ENCODE assay signal across 9 cellular contexts in genomic region chr17:9240659-9241370, GRCh38.
DNase-seq lines count a peak whose midpoint lies in the region; FAIRE-seq and TF ChIP-seq lines count a peak whose summit lies in the region.
"Had no signal": no experiment of that assay in that cellular context is flagged by ENCODE, and none has a peak within 500 bp of the region (broad histone marks: within the 10 kb centered on the region; RNA-seq: fewer than 3 reads in every experiment).

No MANE protein-coding gene starts in this region.

- H3K9ac ChIP-seq in SU-DHL-6 (ENCODE audit: low read length): no peak overlapping the region

- H3K4me2 ChIP-seq in SU-DHL-6 (ENCODE audit: low read depth, low read length, poor library complexity, severe bottlenecking): peak overlapping the region; percentile 33
- H3K4me2 ChIP-seq in osteoblast (ENCODE audit: insufficient read depth, low read length): peak overlapping the region; percentile 74

- no peak for FAIRE-seq in H54 (lab: Jason Lieb, UNC)
- FAIRE-seq: keratinocyte had no signal

- peaks cover 5% of the 10 kb centered on the region for H3K9me3 Mint-ChIP-seq in glutamatergic neuron (ENCODE audit: unreplicated experiment)
- H3K9me3 Mint-ChIP-seq in Calu3 (ENCODE audit: low read depth, unreplicated experiment): no peaks in the 10 kb centered on the region

- peaks cover 17% of the 10 kb centered on the region for H3K4me1 ChIP-seq in osteoblast (ENCODE audit: insufficient read depth, low read length)

- H3K36me3 ChIP-seq in SU-DHL-6 (ENCODE audit: low read length) (no peaks in the 10 kb centered on the region), osteoblast (ENCODE audit: insufficient read depth, low read length) (no peaks in the 10 kb centered on the region)

- TF ChIP-seq POLR2A in H54 (IDR thresholded peaks at IDR 0.05; ENCODE audit: low read depth, low read length): no peak

- H3K4me3 Mint-ChIP-seq in glutamatergic neuron (ENCODE audit: unreplicated experiment) (peak overlapping the region; percentile 63), Calu3 (ENCODE audit: low read depth, unreplicated experiment) (no peak overlapping the region)

- H3F3A ChIP-seq in SU-DHL-6 (ENCODE audit: insufficient read depth): no peaks in the 10 kb centered on the region

- H3K27ac Mint-ChIP-seq in glutamatergic neuron (ENCODE audit: unreplicated experiment): no peak overlapping the region
- H3K27ac Mint-ChIP-seq in Calu3 (ENCODE audit: unreplicated experiment): no peak overlapping the region

- DNase-seq in DMS53 (lab: John Stamatoyannopoulos, UW): peak; percentile 89
- peak; percentile 70 for DNase-seq in glutamatergic neuron
- peak; percentile 88 for DNase-seq in osteoblast (ENCODE audit: insufficient read length, low spot score, missing footprints)
- no peak for DNase-seq in NCI-H1048 (lab: John Stamatoyannopoulos, UW)
- no peak for DNase-seq in Kasumi-1 (lab: John Stamatoyannopoulos, UW)
- no peak for DNase-seq in Calu3
- DNase-seq in H54 (ENCODE audit: insufficient read length, low spot score): no peak

- peaks cover 5% of the 10 kb centered on the region for H3K36me3 Mint-ChIP-seq in glutamatergic neuron (ENCODE audit: unreplicated experiment)
- no peaks in the 10 kb centered on the region for H3K36me3 Mint-ChIP-seq in Calu3 (ENCODE audit: insufficient read depth, unreplicated experiment)

- H2AFZ ChIP-seq in SU-DHL-6 (ENCODE audit: low read depth, low read length, severe bottlenecking) (no peak overlapping the region), osteoblast (ENCODE audit: low read length) (no peak overlapping the region)

- H3K4me1 Mint-ChIP-seq in glutamatergic neuron (ENCODE audit: low read depth, unreplicated experiment) (peaks cover 10% of the 10 kb centered on the region), Calu3 (ENCODE audit: low read depth, unreplicated experiment) (no peaks in the 10 kb centered on the region)

- H4K20me1 ChIP-seq in SU-DHL-6 (ENCODE audit: low read depth, low read length) (no peaks in the 10 kb centered on the region), osteoblast (ENCODE audit: insufficient read depth, low read length) (no peaks in the 10 kb centered on the region)

- TF ChIP-seq CTCF in SU-DHL-6 (IDR thresholded peaks at IDR 0.05; ENCODE audit: insufficient read depth, low read length, poor library complexity, severe bottlenecking): no peak
- TF ChIP-seq CTCF in glutamatergic neuron (IDR thresholded peaks at IDR 0.05; ENCODE audit: partially characterized antibody, unreplicated experiment): no peak
- no peak for TF ChIP-seq CTCF in osteoblast (IDR thresholded peaks at IDR 0.05; ENCODE audit: extremely low read depth, low read depth, low read length)
- no peak for TF ChIP-seq CTCF in Calu3 (IDR thresholded peaks at IDR 0.05; ENCODE audit: unreplicated experiment)

- H3K27me3 Mint-ChIP-seq in glutamatergic neuron (ENCODE audit: unreplicated experiment) (peaks cover 10% of the 10 kb centered on the region), Calu3 (ENCODE audit: unreplicated experiment) (no peaks in the 10 kb centered on the region)

- H3K9me3 ChIP-seq in SU-DHL-6 (ENCODE audit: insufficient read depth, low read length) (no peaks in the 10 kb centered on the region), osteoblast (ENCODE audit: low read depth, low read length) (no peaks in the 10 kb centered on the region)

- no peaks in the 10 kb centered on the region for H3K79me2 ChIP-seq in SU-DHL-6 (ENCODE audit: insufficient read depth, low read length)
- H3K79me2 ChIP-seq in osteoblast (ENCODE audit: insufficient read depth, low read length): no peaks in the 10 kb centered on the region

- intact Hi-C loops in Calu3 (cut with micrococcal nuclease; ENCODE audit: unreplicated experiment): no loop called here

- no TSS peak for BruUV-seq in Calu3 (replicated peaks; lab: Mats Ljungman, UMichigan)

- CTCF ChIA-PET in Calu3 (lab: Charles Lee): no interaction called here

- no peaks in the 10 kb centered on the region for H3K9me2 ChIP-seq in SU-DHL-6 (replicated peaks; ENCODE audit: insufficient read depth, low read length)

- H3K27me3 ChIP-seq in SU-DHL-6 (ENCODE audit: low read length) (no peaks in the 10 kb centered on the region), osteoblast (ENCODE audit: insufficient read depth, low read length) (peaks cover 2% of the 10 kb centered on the region)

- H3K4me3 ChIP-seq in SU-DHL-6 (ENCODE audit: insufficient read depth, low read length, poor library complexity, severe bottlenecking) (no peak overlapping the region), osteoblast (ENCODE audit: insufficient read depth, low read length) (peak overlapping the region; percentile 65)

- H3K27ac ChIP-seq in SU-DHL-6 (ENCODE audit: low read depth, low read length) (no peak overlapping the region), osteoblast (ENCODE audit: low read depth, low read length) (peak overlapping the region; percentile 37)

Comparison
In these comparisons a context has a peak if more than half of its experiments do, and no peak if none do; other contexts are left out.
1. DNase-seq: peak in DMS53 (single experiment), glutamatergic neuron (single experiment) and osteoblast (single experiment); none in NCI-H1048 (single experiment), Kasumi-1 (0 of 2), Calu3 (single experiment) and H54 (single experiment).